Comparison of ENCODE assay signal across 10 cellular contexts in genomic region chr1:86389315-86389714, GRCh38. TPM values are rescaled to one million over a fixed set of nuclear protein-coding genes. Genes with fewer than 3 reads are reported as not detected.
DNase-seq lines count a peak whose midpoint lies in the region; ATAC-seq and TF ChIP-seq lines count a peak whose summit lies in the region.
"Had no signal": no experiment of that assay in that cellular context is flagged by ENCODE, and none has a peak within 500 bp of the region (broad histone marks: within the 10 kb centered on the region; RNA-seq: fewer than 3 reads in every experiment).

No MANE protein-coding gene starts in this region.

- H4K91ac ChIP-seq in trophoblast cell (ENCODE audit: low read depth, low read length) = no peak overlapping the region

- DNase-seq in activated naive CD4-positive, alpha-beta T cell treated with anti-CD3 and anti-CD28 coated beads, Interleukin-2, amount 10 ng/mL, durations not matched to agents 7 days and 5 days = no peak
- DNase-seq in activated naive CD4-positive, alpha-beta T cell (lab: John Stamatoyannopoulos, UW) = no peak
- no peak for DNase-seq in activated T-helper 1 cell treated with anti-CD3 and anti-CD28 coated beads, Interleukin-12 subunit alpha, Interleukin-12 subunit beta, Interleukin-2, Interleukin-4 antibody, amounts not matched to agents 30 ng/mL and 10 ng/mL and 1 ng/mL, durations not matched to agents 14 hours and 24 hours and 36 hours (ENCODE audit: low spot score)
- DNase-seq in trophoblast cell (no peak), PC-9 (no peak), AG20443 (ENCODE audit: low spot score) (no peak)

- no peak overlapping the region for H2BK5ac ChIP-seq in trophoblast cell (ENCODE audit: low read depth, low read length, poor library complexity)

- H3K4me1 Mint-ChIP-seq in activated naive CD4-positive, alpha-beta T cell treated with anti-CD3 and anti-CD28 coated beads, Interleukin-2, amount 10 ng/mL, durations not matched to agents 7 days and 5 days = peaks cover 54% of the 10 kb centered on the region
- peaks cover 54% of the 10 kb centered on the region for H3K4me1 Mint-ChIP-seq in activated T-helper 1 cell treated with anti-CD3 and anti-CD28 coated beads, Interleukin-12 subunit alpha, Interleukin-12 subunit beta, Interleukin-2, Interleukin-4 antibody, amounts not matched to agents 30 ng/mL and 10 ng/mL and 1 ng/mL, durations not matched to agents 14 hours and 24 hours and 36 hours (ENCODE audit: low read depth)

- POLR2A ChIA-PET in PC-9 (lab: Charles Lee; ENCODE audit: unreplicated experiment) = interaction anchor here (0.6 kb wide), 2 partner anchors 191 to 385 kb away, joined by 3 to 5 read pairs; no protein-coding TSS in a partner anchor

- no peaks in the 10 kb centered on the region for H3K9me2 ChIP-seq in PC-9 (ENCODE audit: insufficient read depth)

- no peak overlapping the region for H2AK5ac ChIP-seq in trophoblast cell (ENCODE audit: low read length)

- no peak overlapping the region for H2AFZ ChIP-seq in trophoblast cell (ENCODE audit: insufficient read depth, low read length, poor library complexity)
- H2AFZ ChIP-seq in PC-9 = no peak overlapping the region
- H2AFZ ChIP-seq: parathyroid adenoma had no signal

- H3K27ac Mint-ChIP-seq in activated naive CD4-positive, alpha-beta T cell treated with anti-CD3 and anti-CD28 coated beads, Interleukin-2, amount 10 ng/mL, durations not matched to agents 7 days and 5 days = peak overlapping the region; percentile 94
- H3K27ac Mint-ChIP-seq in activated T-helper 1 cell treated with anti-CD3 and anti-CD28 coated beads, Interleukin-12 subunit alpha, Interleukin-12 subunit beta, Interleukin-2, Interleukin-4 antibody, amounts not matched to agents 30 ng/mL and 10 ng/mL and 1 ng/mL, durations not matched to agents 14 hours and 24 hours and 36 hours = peak overlapping the region; percentile 82

- no peak overlapping the region for H3K23ac ChIP-seq in trophoblast cell (ENCODE audit: low read length)

- BruUV-seq in PC-9 (replicated peaks; lab: Mats Ljungman, UMichigan) = no TSS peak

- no peaks in the 10 kb centered on the region for H4K20me1 ChIP-seq in PC-9 (ENCODE audit: insufficient read depth)

- no peak overlapping the region for H2BK120ac ChIP-seq in trophoblast cell (ENCODE audit: insufficient read depth, low read length, poor library complexity)

- intact Hi-C loops in activated T-helper 1 cell treated with anti-CD3 and anti-CD28 coated beads, Interleukin-12 subunit alpha, Interleukin-12 subunit beta, Interleukin-2, Interleukin-4 antibody, amounts not matched to agents 30 ng/mL and 10 ng/mL and 1 ng/mL, durations not matched to agents 14 hours and 24 hours and 36 hours (cut with micrococcal nuclease) = loop anchor here (2.0 kb wide), 1 partner anchor 315 kb away; the partner anchor contains the start of gene SH3GLB1
- intact Hi-C loops in PC-9 (cut with micrococcal nuclease; ENCODE audit: unreplicated experiment) = loop anchor here (10.0 kb wide), 1 partner anchor 315 kb away; the partner anchor contains the start of gene SH3GLB1

- H3K4ac ChIP-seq in trophoblast cell (ENCODE audit: low read depth, low read length) = no peak overlapping the region

- H4K8ac ChIP-seq in trophoblast cell (ENCODE audit: low read depth, low read length) = no peak overlapping the region

- H3K4me2 ChIP-seq in trophoblast cell (ENCODE audit: low read length) = no peak overlapping the region
- no peak overlapping the region for H3K4me2 ChIP-seq in PC-9

- peaks cover 6% of the 10 kb centered on the region for H3K9me3 Mint-ChIP-seq in activated naive CD4-positive, alpha-beta T cell treated with anti-CD3 and anti-CD28 coated beads, Interleukin-2, amount 10 ng/mL, durations not matched to agents 7 days and 5 days
- H3K9me3 Mint-ChIP-seq in activated T-helper 1 cell treated with anti-CD3 and anti-CD28 coated beads, Interleukin-12 subunit alpha, Interleukin-12 subunit beta, Interleukin-2, Interleukin-4 antibody, amounts not matched to agents 30 ng/mL and 10 ng/mL and 1 ng/mL, durations not matched to agents 14 hours and 24 hours and 36 hours = peaks cover 13% of the 10 kb centered on the region

- H4K12ac ChIP-seq in trophoblast cell (ENCODE audit: low read depth, low read length) = no peak overlapping the region

- CTCF ChIA-PET in activated naive CD4-positive, alpha-beta T cell treated with anti-CD3 and anti-CD28 coated beads, Interleukin-2, amount 10 ng/mL, durations not matched to agents 7 days and 5 days (lab: Charles Lee) = interaction anchor here (1.0 to 1.3 kb wide), 2 partner anchors 9 to 113 kb away, joined by 3 to 4 read pairs; no protein-coding TSS in a partner anchor
- CTCF ChIA-PET in PC-9 (lab: Charles Lee) = no interaction called here

- peak overlapping the region; percentile 83 for H3K27ac ChIP-seq in thymus (ENCODE audit: low read depth)
- H3K27ac ChIP-seq in trophoblast cell (ENCODE audit: low read depth, low read length) = no peak overlapping the region
- H3K27ac ChIP-seq in PC-9 = no peak overlapping the region
- H3K27ac ChIP-seq: parathyroid adenoma had no signal

- H3K9ac ChIP-seq in trophoblast cell (ENCODE audit: low read length) = no peak overlapping the region
- H3K9ac ChIP-seq: parathyroid adenoma had no signal

- H3K36me3 Mint-ChIP-seq in activated naive CD4-positive, alpha-beta T cell treated with anti-CD3 and anti-CD28 coated beads, Interleukin-2, amount 10 ng/mL, durations not matched to agents 7 days and 5 days = peaks cover 33% of the 10 kb centered on the region
- H3K36me3 Mint-ChIP-seq in activated T-helper 1 cell treated with anti-CD3 and anti-CD28 coated beads, Interleukin-12 subunit alpha, Interleukin-12 subunit beta, Interleukin-2, Interleukin-4 antibody, amounts not matched to agents 30 ng/mL and 10 ng/mL and 1 ng/mL, durations not matched to agents 14 hours and 24 hours and 36 hours (ENCODE audit: low read depth) = peaks cover 21% of the 10 kb centered on the region

- H3K36me3 ChIP-seq in thymus (ENCODE audit: control insufficient read depth, insufficient read depth) (no peaks in the 10 kb centered on the region), trophoblast cell (ENCODE audit: control insufficient read depth in 1 of 2, insufficient read depth in 2 of 2, low read length in 2 of 2) (no peaks in the 10 kb centered on the region), PC-9 (ENCODE audit: low read depth) (0 out of 2 replicates have a peak, but pooled peaks cover 10% of the 10 kb centered on the region)

- TF ChIP-seq CTCF in PC-9 (conservative IDR thresholded peaks at IDR 0.05) = no peak

- no peak overlapping the region for H3K14ac ChIP-seq in trophoblast cell (ENCODE audit: low read length)

- H3K27me3 Mint-ChIP-seq in activated naive CD4-positive, alpha-beta T cell treated with anti-CD3 and anti-CD28 coated beads, Interleukin-2, amount 10 ng/mL, durations not matched to agents 7 days and 5 days = no peaks in the 10 kb centered on the region
- no peaks in the 10 kb centered on the region for H3K27me3 Mint-ChIP-seq in activated T-helper 1 cell treated with anti-CD3 and anti-CD28 coated beads, Interleukin-12 subunit alpha, Interleukin-12 subunit beta, Interleukin-2, Interleukin-4 antibody, amounts not matched to agents 30 ng/mL and 10 ng/mL and 1 ng/mL, durations not matched to agents 14 hours and 24 hours and 36 hours (ENCODE audit: insufficient read depth)

- no peak overlapping the region for H2BK12ac ChIP-seq in trophoblast cell (ENCODE audit: low read length)

- no peaks in the 10 kb centered on the region for H3F3A ChIP-seq in PC-9 (ENCODE audit: insufficient read depth, low read depth)

- peak overlapping the region; percentile 18 for H3K4me3 ChIP-seq in thymus (ENCODE audit: low read length)
- H3K4me3 ChIP-seq in trophoblast cell (ENCODE audit: low read depth, low read length) = no peak overlapping the region
- H3K4me3 ChIP-seq in PC-9 = no peak overlapping the region

- no peaks in the 10 kb centered on the region for H3K79me1 ChIP-seq in trophoblast cell (ENCODE audit: low read length)

- H3K4me3 Mint-ChIP-seq in activated naive CD4-positive, alpha-beta T cell treated with anti-CD3 and anti-CD28 coated beads, Interleukin-2, amount 10 ng/mL, durations not matched to agents 7 days and 5 days = peak overlapping the region; percentile 72
- peak overlapping the region; percentile 83 for H3K4me3 Mint-ChIP-seq in activated T-helper 1 cell treated with anti-CD3 and anti-CD28 coated beads, Interleukin-12 subunit alpha, Interleukin-12 subunit beta, Interleukin-2, Interleukin-4 antibody, amounts not matched to agents 30 ng/mL and 10 ng/mL and 1 ng/mL, durations not matched to agents 14 hours and 24 hours and 36 hours

- H3K79me2 ChIP-seq in trophoblast cell (ENCODE audit: control insufficient read depth, insufficient read depth, low read length, poor library complexity) (no peaks in the 10 kb centered on the region), PC-9 (ENCODE audit: low read depth) (peaks cover 68% of the 10 kb centered on the region)
- H3K79me2 ChIP-seq: parathyroid adenoma had no signal

- H3K9me3 ChIP-seq in thymus (ENCODE audit: control insufficient read depth) (no peaks in the 10 kb centered on the region), trophoblast cell (ENCODE audit: insufficient read depth, low read depth, low read length) (no peaks in the 10 kb centered on the region), PC-9 (ENCODE audit: insufficient read depth, low read depth) (no peaks in the 10 kb centered on the region)

- H3K4me1 ChIP-seq in thymus (ENCODE audit: control insufficient read depth, insufficient read depth, low read length) (peaks cover 6% of the 10 kb centered on the region), trophoblast cell (ENCODE audit: control insufficient read depth in 1 of 2, insufficient read depth in 2 of 2, low read length in 2 of 2) (no peaks in the 10 kb centered on the region), PC-9 (replicated peaks; ENCODE audit: insufficient read depth) (0 out of 2 replicates have a peak, but pooled peaks cover 15% of the 10 kb centered on the region)
- H3K4me1 ChIP-seq: parathyroid adenoma had no signal

- H3K18ac ChIP-seq in trophoblast cell (ENCODE audit: low read length) = no peak overlapping the region

- ATAC-seq in HG02973 (IDR thresholded peaks at IDR 0.05; ENCODE audit: unreplicated experiment) = peak; percentile 81

- H3K27me3 ChIP-seq in thymus (ENCODE audit: control insufficient read depth, insufficient read depth) (no peaks in the 10 kb centered on the region), trophoblast cell (ENCODE audit: insufficient read depth, low read length) (no peaks in the 10 kb centered on the region), PC-9 (ENCODE audit: insufficient read depth, low read depth) (no peaks in the 10 kb centered on the region)

RNA-seq across cellular contexts. Expression of gene ODF2L, which starts 6.8 kb away (rescaled TPM):
- 21.0 and 22.4 TPM in 2 replicates for total RNA-seq in activated T-helper 1 cell treated with anti-CD3 and anti-CD28 coated beads, Interleukin-12 subunit alpha, Interleukin-12 subunit beta, Interleukin-2, Interleukin-4 antibody, amounts not matched to agents 30 ng/mL and 10 ng/mL and 1 ng/mL, durations not matched to agents 14 hours and 24 hours and 36 hours
- polyA plus RNA-seq in thymus = 131 TPM
- polyA plus RNA-seq in trophoblast cell (2013) = 40.4 and 42.5 TPM in 2 replicates
- total RNA-seq in PC-9 (2021) = 33.6 and 41.7 TPM in 2 replicates

RNA-seq across cellular contexts. Expression of gene CLCA2, which starts 34.7 kb away (rescaled TPM):
- not detected in 2 replicates for total RNA-seq in activated T-helper 1 cell treated with anti-CD3 and anti-CD28 coated beads, Interleukin-12 subunit alpha, Interleukin-12 subunit beta, Interleukin-2, Interleukin-4 antibody, amounts not matched to agents 30 ng/mL and 10 ng/mL and 1 ng/mL, durations not matched to agents 14 hours and 24 hours and 36 hours
- polyA plus RNA-seq in thymus = 3.4 TPM
- 2.6 and 3.6 TPM in 2 replicates for polyA plus RNA-seq in trophoblast cell (2013)
- total RNA-seq in PC-9 (2021) = 0.20 and 0.25 TPM in 2 replicates
- total RNA-seq: activated CD8-positive, alpha-beta memory T cell treated with anti-CD3 and anti-CD28 coated beads for 36 hours had no signal
